21 cellular contexts compared by ENCODE assay signal in genomic region chr20:22382742-22383141, GRCh38.
A peak's percentile ranks its signal among the peaks of the same experiment; 100 is the strongest.
DNase-seq lines count a peak whose midpoint lies in the region; ATAC-seq, FAIRE-seq and TF ChIP-seq lines count a peak whose summit lies in the region.
"Had no signal": no experiment of that assay in that cellular context is flagged by ENCODE, and none has a peak within 500 bp of the region (broad histone marks: within the 10 kb centered on the region; RNA-seq: fewer than 3 reads in every experiment).

No MANE protein-coding gene starts in this region.

- in situ Hi-C loops in GM12878 (cut with MboI), result no loop called here

- POLR2A ChIA-PET in GM12878 (lab: Charles Lee), result no interaction called here

- TF ChIP-seq RAD21 in GM12878 (IDR thresholded peaks at IDR 0.05; ENCODE audit: insufficient read depth, low read depth, low read length), result no peak

- CTCF ChIA-PET in GM12878 (lab: Yijun Ruan, JAX), result interaction anchor here (1.7 kb wide), 1 partner anchor 35 kb away, joined by 3 read pairs; no protein-coding TSS in a partner anchor

- no peak for TF ChIP-seq EP300 in GM12878 (IDR thresholded peaks at IDR 0.05; ENCODE audit: borderline replicate concordance in 1 of 2, control insufficient read depth in 1 of 2, low read depth in 2 of 2, low read length in 2 of 2)

- DNase-seq in GM12865 (ENCODE audit: low read depth) (peak; percentile 5), HPDE6-E6E7 (ENCODE audit: extremely low spot score) (peak; percentile 52), GM12878 (ENCODE audit: low read depth, low spot score) (no peak), psoas muscle (no peak), SKM-1 (lab: John Stamatoyannopoulos, UW; ENCODE audit: unreplicated experiment) (no peak), NCI-H146 (lab: John Stamatoyannopoulos, UW) (no peak), NCI-H1436 treated with DMSO at 0.1 percent for 48 hours (lab: John Stamatoyannopoulos, UW) (no peak)
- DNase-seq: activated CD4-positive, alpha-beta T cell treated with anti-CD3 and anti-CD28 coated beads, Interleukin-2, amount 50 U/mL, for 48 hours; activated T-cell treated with anti-CD3 and anti-CD28 coated beads, Interleukin-2, amount 50 U/mL, for 72 hours; BE2C; caudate nucleus; Karpas-422; midbrain; NCI-H2029 treated with DMSO at 0.1 percent for 48 hours; SHP77 treated with DMSO at 0.1 percent for 48 hours; stimulated activated naive CD4-positive, alpha-beta T cell treated with Interleukin-2 at 50 U/mL for 16 hours; upper lobe of left lung had no signal

- no peaks in the 10 kb centered on the region for H4K20me1 ChIP-seq in GM12878 (ENCODE audit: control insufficient read depth, insufficient read depth)

- H3K27me3 ChIP-seq in GM12878 (replicated peaks in 1 of 2; ENCODE audit: control insufficient read depth in 2 of 2, insufficient read depth in 2 of 2, low read length in 1 of 2) (no peaks in the 10 kb centered on the region), psoas muscle (ENCODE audit: insufficient read depth in 3 of 3, low read length in 2 of 3) (peaks cover 0 to 3% (median 0%) of the 10 kb centered on the region in 3 donors)
- H3K27me3 ChIP-seq: BE2C, upper lobe of left lung had no signal

- SMC1A ChIA-PET in GM12878 (lab: Charles Lee; ENCODE audit: uncharacterized antibody, unreplicated experiment), result interaction anchor here (0.7 to 1.4 kb wide), 2 partner anchors 32 to 44 kb away, joined by 3 read pairs; no protein-coding TSS in a partner anchor

- H3K4me2 ChIP-seq in GM12878 (ENCODE audit: control insufficient read depth, insufficient read depth), result no peak overlapping the region

- no peak overlapping the region for H3K27ac ChIP-seq in GM12878 (ENCODE audit: control insufficient read depth, insufficient read depth)
- H3K27ac ChIP-seq in psoas muscle, result no peak overlapping the region
- H3K27ac ChIP-seq: gastroesophageal sphincter, skin epidermis had no signal

- RAD21 ChIA-PET in GM12878 (lab: Charles Lee; ENCODE audit: unreplicated experiment), result no interaction called here

- BruUV-seq in GM12878 (replicated peaks; lab: Mats Ljungman, UMichigan), result no TSS peak

- TF ChIP-seq CTCF in GM12865 (IDR thresholded peaks at IDR 0.05; ENCODE audit: insufficient read depth, low read depth, low read length, missing control alignments), result no peak
- TF ChIP-seq CTCF in GM12878 (IDR thresholded peaks at IDR 0.05 in 2 of 3, conservative IDR thresholded peaks at IDR 0.05 in 1 of 3; ENCODE audit: control insufficient read depth in 2 of 3, extremely low read depth in 1 of 3, insufficient read depth in 1 of 3, low read depth in 3 of 3, low read length in 3 of 3), result no peak
- no peak for TF ChIP-seq CTCF in psoas muscle (IDR thresholded peaks at IDR 0.05)

- no peaks in the 10 kb centered on the region for H3K79me2 ChIP-seq in GM12878 (ENCODE audit: control insufficient read depth, insufficient read depth, low read length)

- H3K4me1 ChIP-seq in GM12878 (ENCODE audit: control insufficient read depth, insufficient read depth, low read length), result no peaks in the 10 kb centered on the region
- H3K4me1 ChIP-seq in psoas muscle, result no peaks in the 10 kb centered on the region
- H3K4me1 ChIP-seq: BE2C, gastroesophageal sphincter had no signal

- H3K9ac ChIP-seq in GM12878 (ENCODE audit: control insufficient read depth, insufficient read depth, low read length), result no peak overlapping the region

- no peak for FAIRE-seq in GM12878 (lab: Jason Lieb, UNC)

- no peaks in the 10 kb centered on the region for H3K36me3 ChIP-seq in GM12878 (ENCODE audit: control insufficient read depth in 2 of 2, insufficient read depth in 2 of 2, low read length in 1 of 2)
- no peaks in the 10 kb centered on the region for H3K36me3 ChIP-seq in psoas muscle (ENCODE audit: insufficient read depth in 1 of 2, low read depth in 1 of 2)
- H3K36me3 ChIP-seq: BE2C, gastroesophageal sphincter, upper lobe of left lung had no signal

- no peak for TF ChIP-seq POLR2A in GM12878 (IDR thresholded peaks at IDR 0.05; ENCODE audit: low read depth, low read length)

- H3K4me3 ChIP-seq in GM12865 (ENCODE audit: low read depth, low read length), result no peak overlapping the region
- H3K4me3 ChIP-seq in GM12878, result no peak overlapping the region
- H3K4me3 ChIP-seq in psoas muscle, result no peak overlapping the region
- H3K4me3 ChIP-seq: gastroesophageal sphincter, skin epidermis, upper lobe of left lung had no signal

- H2AFZ ChIP-seq in GM12878 (ENCODE audit: control insufficient read depth, low read depth, low read length), result no peak overlapping the region

- intact Hi-C loops in GM12878 (cut with micrococcal nuclease; ENCODE audit: unreplicated experiment), result no loop called here
- intact Hi-C loops in psoas muscle (cut with DNase I), result no loop called here

- peak; percentile 44 for ATAC-seq in GM12878
- ATAC-seq in psoas muscle, result peak; percentile 49 to 66 (median 62)
- ATAC-seq in HG03521 (IDR thresholded peaks at IDR 0.05; ENCODE audit: unreplicated experiment), result no peak
- ATAC-seq: activated T-cell treated with anti-CD3 and anti-CD28 coated beads, Interleukin-2, amount 50 U/mL, for 72 hours; gastroesophageal sphincter; HCT116 had no signal

- H3K9me3 ChIP-seq in GM12878 (replicated peaks; ENCODE audit: control insufficient read depth, insufficient read depth, low read length), result no peaks in the 10 kb centered on the region
- no peaks in the 10 kb centered on the region for H3K9me3 ChIP-seq in psoas muscle
- H3K9me3 ChIP-seq: BE2C, gastroesophageal sphincter, upper lobe of left lung had no signal

- WGBS in GM12878 (ENCODE audit: insufficient coverage, insufficient replicate concordance, low lambda C conversion rate, missing lambda C conversion rate), result 22% methylated on average over 6 of the region's 6 CpGs
- WGBS in psoas muscle, 3 donors, result 28 to 39% (median 29%) methylated on average over 6 of the region's 6 CpGs

TF ChIP-seq in GM12878, 131 proteins besides CTCF, POLR2A, EP300 and RAD21 (continues in another document):
- TF ChIP-seq TCF7 (IDR thresholded peaks at IDR 0.05; ENCODE audit: borderline replicate concordance) (no peak), CHD4 (IDR thresholded peaks at IDR 0.05) (no peak), STAT1 (conservative IDR thresholded peaks at IDR 0.05) (no peak), NRF1 (conservative IDR thresholded peaks at IDR 0.05; ENCODE audit: low read depth, low read length) (no peak), SIN3A (IDR thresholded peaks at IDR 0.05; ENCODE audit: low read depth, low read length) (no peak), POLR2AphosphoS5 (IDR thresholded peaks at IDR 0.05; ENCODE audit: low read length) (no peak), GATAD2B (conservative IDR thresholded peaks at IDR 0.05; ENCODE audit: low read depth) (no peak), PKNOX1 (IDR thresholded peaks at IDR 0.05) (no peak), STAT3 (IDR thresholded peaks at IDR 0.05; ENCODE audit: low read depth, low read length) (no peak), CEBPB (IDR thresholded peaks at IDR 0.05; ENCODE audit: borderline replicate concordance in 1 of 2, low read depth in 2 of 2, low read length in 2 of 2) (no peak), BACH1 (IDR thresholded peaks at IDR 0.05; ENCODE audit: borderline replicate concordance) (no peak), TARDBP (IDR thresholded peaks at IDR 0.05; ENCODE audit: borderline replicate concordance) (no peak), ASH2L (IDR thresholded peaks at IDR 0.05; ENCODE audit: borderline replicate concordance, low read depth) (no peak), E2F8 (IDR thresholded peaks at IDR 0.05; ENCODE audit: low read depth, partially characterized antibody) (no peak), IRF5 (IDR thresholded peaks at IDR 0.05; ENCODE audit: borderline replicate concordance) (no peak)

Comparison
In these comparisons a context has a peak if more than half of its experiments do, and no peak if none do; other contexts are left out.
1. DNase-seq: peak in GM12865 (single experiment) and HPDE6-E6E7 (single experiment); none in GM12878 (single experiment), psoas muscle (0 of 2), SKM-1 (single experiment), NCI-H146 (single experiment) and NCI-H1436 treated with DMSO at 0.1 percent for 48 hours (single experiment).